In genomic region chr18:47881752-47882455, GRCh38 we compare ENCODE assay signal across 20 cellular contexts. TPM values are rescaled to one million over a fixed set of nuclear protein-coding genes. Genes with fewer than 3 reads are reported as not detected.
DNase-seq lines count a peak whose midpoint lies in the region; ATAC-seq, FAIRE-seq and TF ChIP-seq lines count a peak whose summit lies in the region.
"Had no signal": no experiment of that assay in that cellular context is flagged by ENCODE, and none has a peak within 500 bp of the region (broad histone marks: within the 10 kb centered on the region; RNA-seq: fewer than 3 reads in every experiment).

No MANE protein-coding gene starts in this region.

- peaks cover 0 to 1% of the 10 kb centered on the region in 2 experiments for H4K20me1 ChIP-seq in H1 (replicated peaks in 1 of 2; ENCODE audit: control insufficient read depth in 1 of 2, insufficient read depth in 2 of 2, low read length in 2 of 2)

- TF ChIP-seq POLR2A in H1 (IDR thresholded peaks at IDR 0.05; ENCODE audit: control extremely low read depth in 1 of 2, low read depth in 2 of 2, low read length in 2 of 2) = no peak

- intact Hi-C loops in Calu3 (cut with micrococcal nuclease; ENCODE audit: unreplicated experiment) = loop anchor here (5.0 to 10.0 kb wide), 2 partner anchors 57 to 120 kb away; no protein-coding TSS in a partner anchor

- ATAC-seq in lung (ENCODE audit: insufficient read depth, low FRiP score) (peak; percentile 78), GM19467 (IDR thresholded peaks at IDR 0.05; ENCODE audit: unreplicated experiment) (no peak), HG02973 (IDR thresholded peaks at IDR 0.05; ENCODE audit: unreplicated experiment) (no peak)
- ATAC-seq: heart left ventricle; stimulated activated naive B cell treated with anti-CD40 and anti-IgM and Interleukin-4, amounts not matched to agents 10 μg/mL and 1 μg/mL and 100 μg/mL, for 72 hours had no signal

- no peak overlapping the region for H2BK120ac ChIP-seq in H1 (replicated peaks; ENCODE audit: low read depth, low read length)

- peaks cover 52% of the 10 kb centered on the region for H3K4me1 Mint-ChIP-seq in Calu3 (ENCODE audit: low read depth, unreplicated experiment)
- H3K4me1 Mint-ChIP-seq: B cell had no signal

- H3K23me2 ChIP-seq in H1 (ENCODE audit: low read depth, low read length) = peaks cover 2% of the 10 kb centered on the region; the same call in 1 of the 2 replicates

- no peak overlapping the region for H2BK20ac ChIP-seq in H1 (ENCODE audit: low read length)

- no peak overlapping the region for H2BK15ac ChIP-seq in H1 (ENCODE audit: low read length)

- H3K36me3 Mint-ChIP-seq in Calu3 (ENCODE audit: insufficient read depth, unreplicated experiment) = no peaks in the 10 kb centered on the region

- H3K36me3 ChIP-seq in H1 (ENCODE audit: control insufficient read depth in 2 of 4, insufficient read depth in 4 of 4, low read length in 3 of 4) (peaks cover 0 to 25% (median 11%) of the 10 kb centered on the region in 4 experiments; a peak in 6 of 8 replicates), lung (ENCODE audit: control insufficient read depth in 2 of 2, insufficient read depth in 2 of 2, low read length in 2 of 2) (peaks cover 0 to 2% of the 10 kb centered on the region in 2 donors)

- no peak overlapping the region for H2AK5ac ChIP-seq in H1 (ENCODE audit: low read depth, low read length)

- H3K27me3 ChIP-seq in H1 (replicated peaks in 1 of 4; ENCODE audit: control insufficient read depth in 3 of 4, extremely low read depth in 1 of 4, insufficient read depth in 3 of 4, low read length in 3 of 4) = no peaks in the 10 kb centered on the region
- no peaks in the 10 kb centered on the region for H3K27me3 ChIP-seq in lung (ENCODE audit: control insufficient read depth, insufficient read depth)
- H3K27me3 ChIP-seq: heart left ventricle had no signal

- H3K27me3 Mint-ChIP-seq in Calu3 (ENCODE audit: unreplicated experiment) = no peaks in the 10 kb centered on the region
- H3K27me3 Mint-ChIP-seq: activated naive CD4-positive, alpha-beta T cell treated with anti-CD3 and anti-CD28 coated beads, Interleukin-2, amount 10 ng/mL, durations not matched to agents 7 days and 5 days; B cell; memory B cell; stimulated activated naive B cell treated with anti-CD40 and anti-IgM and Interleukin-4, amounts not matched to agents 10 μg/mL and 1 μg/mL and 100 μg/mL, for 72 hours had no signal

- TF ChIP-seq CTCF in Calu3 (IDR thresholded peaks at IDR 0.05; ENCODE audit: unreplicated experiment) (no peak), H1 (IDR thresholded peaks at IDR 0.05; ENCODE audit: control extremely low read depth in 1 of 3, insufficient read depth in 1 of 3, low read depth in 1 of 3, low read length in 3 of 3) (no peak), lung (IDR thresholded peaks at IDR 0.05; ENCODE audit: control extremely low read depth, extremely low read depth) (no peak)

- peak overlapping the region; percentile 72 for H3K27ac Mint-ChIP-seq in Calu3 (ENCODE audit: unreplicated experiment)
- H3K27ac Mint-ChIP-seq: activated naive CD4-positive, alpha-beta T cell treated with anti-CD3 and anti-CD28 coated beads, Interleukin-2, amount 10 ng/mL, durations not matched to agents 7 days and 5 days; B cell; memory B cell had no signal

- H3K79me2 ChIP-seq in H1 (ENCODE audit: control insufficient read depth in 1 of 2, insufficient read depth in 2 of 2, low read length in 2 of 2) = peaks cover 3 to 87% of the 10 kb centered on the region in 2 experiments; a peak in 3 of 4 replicates

- H3K4me3 ChIP-seq in H1 (ENCODE audit: extremely low read depth in 1 of 4, insufficient read depth in 2 of 4, low read depth in 3 of 4, low read length in 4 of 4) (no peak overlapping the region), lung (no peak overlapping the region)
- H3K4me3 ChIP-seq: coronary artery, heart left ventricle had no signal

- H2BK5ac ChIP-seq in H1 (ENCODE audit: low read depth, low read length) = no peak overlapping the region

- no peak overlapping the region for H4K5ac ChIP-seq in H1 (ENCODE audit: insufficient read length, low read depth, low read length)

- no peaks in the 10 kb centered on the region; the same call in 1 of the 2 replicates for H3K79me1 ChIP-seq in H1 (ENCODE audit: low read depth, low read length)

- no peaks in the 10 kb centered on the region for H3K9me3 Mint-ChIP-seq in Calu3 (ENCODE audit: low read depth, unreplicated experiment)
- H3K9me3 Mint-ChIP-seq: activated naive CD4-positive, alpha-beta T cell treated with anti-CD3 and anti-CD28 coated beads, Interleukin-2, amount 10 ng/mL, durations not matched to agents 7 days and 5 days; memory B cell; stimulated activated naive B cell treated with anti-CD40 and anti-IgM and Interleukin-4, amounts not matched to agents 10 μg/mL and 1 μg/mL and 100 μg/mL, for 72 hours had no signal

- H4K91ac ChIP-seq in H1 (replicated peaks; ENCODE audit: insufficient read length, low read length) = no peak overlapping the region

- no peak overlapping the region for H2BK12ac ChIP-seq in H1 (ENCODE audit: low read depth, low read length)

- FAIRE-seq in H1 (lab: Jason Lieb, UNC) = no peak

- CTCF ChIA-PET in Calu3 (lab: Charles Lee) (no interaction called here), H1 (lab: Charles Lee; ENCODE audit: partially characterized antibody) (interaction anchor here (1.1 kb wide), 1 partner anchor 116 kb away, joined by 3 read pairs; no protein-coding TSS in a partner anchor)

- H3K56ac ChIP-seq in H1 (replicated peaks; ENCODE audit: insufficient read length, low read depth, low read length) = no peak overlapping the region

- H3K18ac ChIP-seq in H1 (ENCODE audit: extremely low read depth, low read length) = no peak overlapping the region

- peak overlapping the region; percentile 17 for H3K23ac ChIP-seq in H1 (ENCODE audit: insufficient read length)

- POLR2A ChIA-PET in H1 (lab: Charles Lee; ENCODE audit: partially characterized antibody) = interaction anchor here (0.6 kb wide), 1 partner anchor 744 kb away, joined by 3 read pairs; no protein-coding TSS in a partner anchor

- DNase-seq in Calu3 (peak; percentile 73), H1 (ENCODE audit: low read depth in 1 of 2, low spot score in 2 of 2) (no peak), lung (ENCODE audit: low spot score) (no peak), nucleus accumbens (lab: John Stamatoyannopoulos, UW) (no peak)
- no peak for DNase-seq in effector CD4-positive, alpha-beta T cell
- DNase-seq: activated CD8-positive, alpha-beta memory T cell treated with anti-CD3 and anti-CD28 coated beads for 24 hours; activated naive CD4-positive, alpha-beta T cell treated with anti-CD3 and anti-CD28 coated beads, Interleukin-2, amount 10 ng/mL, durations not matched to agents 7 days and 5 days; heart left ventricle; NCI-H1105; NCI-H510A treated with DMSO at 0.1 percent for 48 hours; stimulated activated CD4-positive, alpha-beta T cell treated with anti-CD3 and anti-CD28 coated beads, Interleukin-2, amount 100 ng/mL, for 24 hours; stimulated activated naive B cell treated with anti-CD40 and anti-IgM and Interleukin-4, amounts not matched to agents 10 μg/mL and 1 μg/mL and 100 μg/mL, for 72 hours; T1000 had no signal

- H3K27ac ChIP-seq in H1 (ENCODE audit: low read depth, low read length) (no peak overlapping the region), lung (ENCODE audit: low read depth in 1 of 2, low read length in 1 of 2) (peak overlapping the region in 1 of 2 donors; percentile 35)
- H3K27ac ChIP-seq: coronary artery, heart left ventricle, parathyroid adenoma had no signal

- H3K9ac ChIP-seq in H1 (replicated peaks in 1 of 4; ENCODE audit: extremely low read depth in 1 of 4, low read depth in 3 of 4, low read length in 3 of 4) = no peak overlapping the region
- H3K9ac ChIP-seq: parathyroid adenoma had no signal

- no peak for TF ChIP-seq EP300 in Ishikawa (IDR thresholded peaks at IDR 0.05; ENCODE audit: borderline replicate concordance)
- no peak for TF ChIP-seq EP300 in H1 (IDR thresholded peaks at IDR 0.05; ENCODE audit: borderline replicate concordance in 1 of 2, low read depth in 2 of 2, low read length in 2 of 2)

- no peak overlapping the region for H3K14ac ChIP-seq in H1 (ENCODE audit: insufficient read length)

- no peak overlapping the region for H2AFZ ChIP-seq in H1 (ENCODE audit: low read length)
- H2AFZ ChIP-seq: parathyroid adenoma had no signal

- WGBS in H1 (ENCODE audit: extremely low coverage in 1 of 2, insufficient coverage in 1 of 2, insufficient read length in 1 of 2, insufficient replicate concordance in 2 of 2, low coverage in 1 of 2, low lambda C conversion rate in 2 of 2, missing lambda C conversion rate in 1 of 2), 2 experiments = 94% methylated on average over 5 of the region's 7 CpGs; no CpG with 5 or more reads in 1 of the 2 experiments
- WGBS in lung, 2 donors = 76 to 92% methylated on average over 7 of the region's 7 CpGs

- no peak for TF ChIP-seq RAD21 in Ishikawa (IDR thresholded peaks at IDR 0.05; ENCODE audit: low read depth)
- TF ChIP-seq RAD21 in H1 (IDR thresholded peaks at IDR 0.05 in 1 of 2, conservative IDR thresholded peaks at IDR 0.05 in 1 of 2; ENCODE audit: low read depth in 2 of 2, low read length in 2 of 2) = no peak

- no TSS peak for BruUV-seq in Calu3 (replicated peaks; lab: Mats Ljungman, UMichigan)

- peak overlapping the region; percentile 45; the same call in 1 of the 2 replicates for H4K8ac ChIP-seq in H1 (ENCODE audit: extremely low read depth, insufficient read depth, low read length)

- H3K4me2 ChIP-seq in H1 (ENCODE audit: insufficient read depth in 1 of 2, low read depth in 2 of 2, low read length in 2 of 2) = no peak overlapping the region

- H3K9me3 ChIP-seq in H1 (ENCODE audit: insufficient read depth in 2 of 2, low read depth in 1 of 2, low read length in 1 of 2) (no peaks in the 10 kb centered on the region), lung (ENCODE audit: control insufficient read depth in 2 of 2, insufficient read depth in 1 of 2, low read length in 1 of 2) (no peaks in the 10 kb centered on the region)
- H3K9me3 ChIP-seq: heart left ventricle had no signal

- H3K4me1 ChIP-seq in H1 (replicated peaks in 1 of 4; ENCODE audit: control insufficient read depth in 3 of 4, insufficient read depth in 4 of 4, low read length in 3 of 4) = no peaks in the 10 kb centered on the region
- peaks cover 3 to 5% of the 10 kb centered on the region in 2 donors for H3K4me1 ChIP-seq in lung (ENCODE audit: control insufficient read depth in 2 of 2, insufficient read depth in 2 of 2, low read length in 2 of 2)
- H3K4me1 ChIP-seq: parathyroid adenoma had no signal

- H3K4me3 Mint-ChIP-seq in Calu3 (ENCODE audit: low read depth, unreplicated experiment) = no peak overlapping the region
- H3K4me3 Mint-ChIP-seq: activated naive CD4-positive, alpha-beta T cell treated with anti-CD3 and anti-CD28 coated beads, Interleukin-2, amount 10 ng/mL, durations not matched to agents 7 days and 5 days; B cell; memory B cell; stimulated activated naive B cell treated with anti-CD40 and anti-IgM and Interleukin-4, amounts not matched to agents 10 μg/mL and 1 μg/mL and 100 μg/mL, for 72 hours had no signal

- H3K4ac ChIP-seq in H1 (replicated peaks; ENCODE audit: insufficient read length, low read depth, low read length) = no peak overlapping the region

RNA-seq across cellular contexts. Expression of gene SMAD2, which starts 48.6 kb away (rescaled TPM):
- total RNA-seq in Calu3 (2022) (129 and 134 TPM in 2 replicates), lung (100 to 1,000 TPM; 129 to 161 TPM)
- 124 and 132 TPM in 2 replicates for total RNA-seq in H1 (2021; fragmentation: NEBNext Ultra II Directional; extraction: Animal tissue kit (Norgen Biotek cat#: 25700))
- polyA plus RNA-seq in H1 (2011; rRNA removed) (24.7 and 28.4 TPM in 2 replicates), lung (10 to 100 TPM; 30.6 to 51.7 TPM)
- 34.3 TPM for polyA plus RNA-seq in H1 (2011; cell fraction: cytosol; rRNA removed)
- polyA plus RNA-seq in H1 (2011; cell fraction: nucleus; rRNA removed) = 28.6 TPM
- 47.1 to 77.4 TPM (median 56.0 TPM) in 4 replicates for polyA plus RNA-seq in H1 (2012, experiment 1 of 2)
- polyA plus RNA-seq in H1 (2012, experiment 2 of 2) = 7.3 TPM
- polyA plus RNA-seq in H1 (2013, experiment 1 of 2) = 38.2 TPM
- 38.2 TPM for polyA plus RNA-seq in H1 (2013, experiment 2 of 2)
- 126 and 210 TPM in 2 replicates for polyA minus RNA-seq in H1 (2011; rRNA and poly(A)+ RNA removed)
- 69.9 TPM for polyA minus RNA-seq in H1 (2011; cell fraction: cytosol; rRNA and poly(A)+ RNA removed)
- 143 TPM for polyA minus RNA-seq in H1 (2011; cell fraction: nucleus; rRNA and poly(A)+ RNA removed)
